ENCODE assay signal across 15 cellular contexts in the genomic region with DNA sequence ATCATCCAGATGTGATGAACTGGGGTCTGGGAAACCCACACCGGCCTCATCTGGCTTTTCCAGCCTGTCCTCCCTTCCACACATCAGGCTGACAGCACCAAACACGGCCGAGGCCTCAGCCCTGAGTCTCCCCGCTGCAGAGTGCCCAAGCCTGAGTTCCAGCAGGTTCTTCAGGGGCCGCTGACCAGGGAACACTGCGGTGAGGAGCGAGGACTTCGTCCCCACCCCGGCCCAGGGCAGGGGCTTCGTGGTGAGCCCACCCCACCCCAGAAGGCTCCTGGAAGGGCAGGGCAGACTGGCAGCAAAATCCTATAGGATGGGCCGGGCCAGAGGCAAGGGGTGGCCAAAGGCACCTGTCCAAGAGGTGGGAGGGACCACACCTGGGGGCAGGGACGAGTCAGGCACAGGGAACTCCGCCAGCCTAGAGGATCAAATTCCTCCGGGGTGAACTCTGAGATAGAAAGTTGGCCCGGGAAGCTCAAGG. TPM values are rescaled to one million over a fixed set of nuclear protein-coding genes. Genes with fewer than 3 reads are reported as not detected.
DNase-seq lines count a peak whose midpoint lies in the region; ATAC-seq and TF ChIP-seq lines count a peak whose summit lies in the region.
"Had no signal": no experiment of that assay in that cellular context is flagged by ENCODE, and none has a peak within 500 bp of the region (broad histone marks: within the 10 kb centered on the region; RNA-seq: fewer than 3 reads in every experiment).

A gene (plus strand): TSS at position 454 of the 484 bp plus-strand sequence. CDS start 179 bp downstream, outside the sequence.

- H3K27ac ChIP-seq in hepatocyte (peak within 1 kb of the TSS; percentile 85), tibial artery (no peak within 1 kb of the TSS)
- H3K27ac ChIP-seq: coronary artery had no signal

- H3K27me3 Mint-ChIP-seq in natural killer cell treated with Interleukin-12 subunit alpha and Interleukin-12 subunit beta and Interleukin-15 and Interleukin-18, amount 100 ng/mL, for 72 hours: no peaks in the 10 kb centered on the region

- H3K4me3 ChIP-seq in NT2/D1 (ENCODE audit: insufficient read length, low read depth) (no peak within 1 kb of the TSS), hepatocyte (no peak within 1 kb of the TSS), tibial artery (no peak within 1 kb of the TSS)
- H3K4me3 ChIP-seq: coronary artery had no signal

- ATAC-seq in natural killer cell treated with Interleukin-12 subunit alpha and Interleukin-12 subunit beta and Interleukin-15 and Interleukin-18, amount 100 ng/mL, for 72 hours: no peak
- ATAC-seq in HG02642 (IDR thresholded peaks at IDR 0.05; ENCODE audit: poor library complexity, unreplicated experiment): no peak
- ATAC-seq in GM21367 (IDR thresholded peaks at IDR 0.05; ENCODE audit: unreplicated experiment): no peak
- ATAC-seq in HG02970 (IDR thresholded peaks at IDR 0.05; ENCODE audit: low FRiP score, unreplicated experiment): no peak
- ATAC-seq: stimulated activated naive CD8-positive, alpha-beta T cell treated with anti-CD3 and anti-CD28 coated beads, Interleukin-15, Interleukin-2, amounts not matched to agents 100 U/mL and 50 U/mL, for 24 hours had no signal

- TF ChIP-seq CTCF in hepatocyte (IDR thresholded peaks at IDR 0.05; ENCODE audit: poor library complexity) (no peak), tibial artery (IDR thresholded peaks at IDR 0.05) (no peak)

- peak within 1 kb of the TSS; percentile 61 for H3K9ac ChIP-seq in NT2/D1 (ENCODE audit: insufficient read length, low read depth)

- H3K27ac Mint-ChIP-seq in natural killer cell treated with Interleukin-12 subunit alpha and Interleukin-12 subunit beta and Interleukin-15 and Interleukin-18, amount 100 ng/mL, for 72 hours: peak within 1 kb of the TSS in 1 of 2 donors; percentile 58

- peak; percentile 10 for DNase-seq in COLO668 (lab: John Stamatoyannopoulos, UW; ENCODE audit: unreplicated experiment)
- no peak for DNase-seq in NT2/D1 (ENCODE audit: low read depth, low spot score)
- no peak for DNase-seq in hepatocyte (ENCODE audit: low spot score)
- DNase-seq in natural killer cell treated with Interleukin-12 subunit alpha and Interleukin-12 subunit beta and Interleukin-15 and Interleukin-18, amount 100 ng/mL, for 72 hours (ENCODE audit: low spot score): peak; percentile 59
- no peak for DNase-seq in tibial artery
- DNase-seq: activated effector memory CD4-positive, alpha-beta T cell treated with anti-CD3 and anti-CD28 coated beads, Interleukin-2, amount 50 U/mL, for 16 hours; NCI-H1436; NCI-H748 treated with DMSO at 0.1 percent for 48 hours; stimulated activated CD4-positive, alpha-beta T cell treated with anti-CD3 and anti-CD28 coated beads, Interleukin-2, amount 100 ng/mL, for 24 hours; stimulated activated naive CD8-positive, alpha-beta T cell treated with anti-CD3 and anti-CD28 coated beads, Interleukin-15, Interleukin-2, amounts not matched to agents 100 U/mL and 50 U/mL, for 24 hours had no signal

- H3K9me3 ChIP-seq in NT2/D1 (ENCODE audit: insufficient read depth, low read length) (no peaks in the 10 kb centered on the region), hepatocyte (ENCODE audit: low read depth) (no peaks in the 10 kb centered on the region), tibial artery (no peaks in the 10 kb centered on the region)

- H3K79me2 ChIP-seq in hepatocyte: no peaks in the 10 kb centered on the region

- no peaks in the 10 kb centered on the region for H4K20me1 ChIP-seq in hepatocyte (ENCODE audit: insufficient read depth, poor library complexity, severe bottlenecking)

- no peaks in the 10 kb centered on the region for H3K9me2 ChIP-seq in hepatocyte (replicated peaks; ENCODE audit: insufficient read depth)

- H3K27me3 ChIP-seq in NT2/D1 (ENCODE audit: insufficient read depth, insufficient read length) (no peaks in the 10 kb centered on the region), hepatocyte (no peaks in the 10 kb centered on the region), tibial artery (peaks cover 0 to 34% of the 10 kb centered on the region in 2 donors)

- H3K4me3 Mint-ChIP-seq in natural killer cell treated with Interleukin-12 subunit alpha and Interleukin-12 subunit beta and Interleukin-15 and Interleukin-18, amount 100 ng/mL, for 72 hours: peak within 1 kb of the TSS; percentile 3

- H3K4me1 Mint-ChIP-seq in natural killer cell treated with Interleukin-12 subunit alpha and Interleukin-12 subunit beta and Interleukin-15 and Interleukin-18, amount 100 ng/mL, for 72 hours (ENCODE audit: low read depth in 2 of 2): peaks cover 13 to 18% of the 10 kb centered on the region in 2 donors

- no peaks in the 10 kb centered on the region for H3K36me3 Mint-ChIP-seq in natural killer cell treated with Interleukin-12 subunit alpha and Interleukin-12 subunit beta and Interleukin-15 and Interleukin-18, amount 100 ng/mL, for 72 hours

- 48% methylated on average over 15 of the region's 15 CpGs for WGBS in hepatocyte (ENCODE audit: low lambda C conversion rate, missing lambda C conversion rate)

- H3K4me1 ChIP-seq in NT2/D1 (ENCODE audit: insufficient read depth, insufficient read length) (peaks cover 30% of the 10 kb centered on the region), hepatocyte (ENCODE audit: insufficient read depth) (peaks cover 28% of the 10 kb centered on the region), tibial artery (peaks cover 0 to 15% (median 11%) of the 10 kb centered on the region in 4 donors)

- no peaks in the 10 kb centered on the region for H3K9me3 Mint-ChIP-seq in natural killer cell treated with Interleukin-12 subunit alpha and Interleukin-12 subunit beta and Interleukin-15 and Interleukin-18, amount 100 ng/mL, for 72 hours

- no peak within 1 kb of the TSS for H2AFZ ChIP-seq in hepatocyte

- H3K36me3 ChIP-seq in NT2/D1 (ENCODE audit: insufficient read depth, insufficient read length, low read length) (no peaks in the 10 kb centered on the region), hepatocyte (replicated peaks; ENCODE audit: insufficient read depth, low read depth) (no peaks in the 10 kb centered on the region), tibial artery (no peaks in the 10 kb centered on the region)

- H3K4me2 ChIP-seq in hepatocyte: peak within 1 kb of the TSS; percentile 56

- intact Hi-C loops in tibial artery (cut with DNase I; ENCODE audit: low total_unique reads): no loop called here

RNA-seq across cellular contexts. Expression of the gene that starts here (rescaled TPM):
- 3.9 and 6.3 TPM in 2 replicates for total RNA-seq in hepatocyte
- polyA plus RNA-seq in hepatocyte: 13.9 and 15.8 TPM in 2 replicates
- total RNA-seq in natural killer cell treated with Interleukin-12 subunit alpha and Interleukin-12 subunit beta and Interleukin-15 and Interleukin-18, amount 100 ng/mL, for 72 hours: not detected
- total RNA-seq: SK-MEL-5 had no signal

Comparison
In these comparisons a context has a peak if more than half of its experiments do, and no peak if none do; other contexts are left out.
1. Peak in DNase-seq in natural killer cell treated with Interleukin-12 subunit alpha and Interleukin-12 subunit beta and Interleukin-15 and Interleukin-18, amount 100 ng/mL, for 72 hours; RNA of the gene not detected or under 1 TPM.